Comparison of ENCODE assay signal across 10 cellular contexts in genomic region chr2:218902427-218902826, GRCh38. TPM values are rescaled to one million over a fixed set of nuclear protein-coding genes. Genes with fewer than 3 reads are reported as not detected.
"Had no signal": no experiment of that assay in that cellular context is flagged by ENCODE, and none has a peak within 500 bp of the region (broad histone marks: within the 10 kb centered on the region; RNA-seq: fewer than 3 reads in every experiment).

No MANE protein-coding gene starts in this region.

- H2AFZ ChIP-seq: GM23338 had no signal

- ATAC-seq: GM23338, K562 had no signal

- H3K4me3 ChIP-seq: GM23338, K562 had no signal

- FAIRE-seq: H1, H54, K562 had no signal

- DNase-seq: H9, HCEC 1CT, HFFc6, IMR-90 had no signal

- H3K4me2 ChIP-seq: GM23338 had no signal

- H3K27ac ChIP-seq: HL-60 had no signal

RNA-seq across cellular contexts. Expression of gene WNT10A, which starts 21.8 kb away (rescaled TPM):
- total RNA-seq: GM23338, H1, H9, HFFc6, HT1080, IMR-90, K562 had no signal
- polyA plus RNA-seq: GM23338, IMR-90, K562 had no signal

RNA-seq across cellular contexts. Expression of gene WNT6, which starts 42.8 kb away (rescaled TPM):
- total RNA-seq: GM23338, H1, H9, HFFc6, HT1080, IMR-90, K562 had no signal
- polyA plus RNA-seq: GM23338, H1, IMR-90, K562 had no signal

RNA-seq across cellular contexts. Expression of gene CDK5R2, which starts 57.0 kb away (rescaled TPM):
- total RNA-seq: H1, IMR-90 had no signal
- polyA plus RNA-seq: GM23338, IMR-90, K562 had no signal
